11 cellular contexts compared by ENCODE assay signal in the genomic region with DNA sequence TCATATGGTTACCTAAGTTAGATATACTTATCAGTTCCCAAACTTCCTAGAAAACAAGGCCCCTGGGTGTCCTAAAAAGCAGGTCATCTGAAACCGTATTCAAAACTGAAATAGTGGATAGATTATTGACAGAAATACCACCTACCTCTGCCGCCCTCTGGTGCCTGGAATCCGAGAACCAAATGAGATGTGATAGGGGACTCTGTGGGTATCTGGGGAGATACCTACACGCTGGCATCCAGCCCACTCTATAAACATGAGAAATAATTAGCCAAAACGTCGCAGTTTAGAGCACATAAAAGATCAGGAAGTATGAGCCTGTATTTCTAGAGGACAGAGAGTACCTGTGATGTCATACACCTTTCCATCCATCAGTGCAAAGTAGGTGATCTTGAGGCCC. TPM values are rescaled to one million over a fixed set of nuclear protein-coding genes. Genes with fewer than 3 reads are reported as not detected.
DNase-seq lines count a peak whose midpoint lies in the region; ATAC-seq and TF ChIP-seq lines count a peak whose summit lies in the region.
"Had no signal": no experiment of that assay in that cellular context is flagged by ENCODE, and none has a peak within 500 bp of the region (broad histone marks: within the 10 kb centered on the region; RNA-seq: fewer than 3 reads in every experiment).

No MANE protein-coding gene starts in this region.

- no peaks in the 10 kb centered on the region for H3K9me3 Mint-ChIP-seq in stimulated activated effector memory CD8-positive, alpha-beta T cell treated with anti-CD3 and anti-CD28 coated beads, Interleukin-12 subunit alpha, Interleukin-12 subunit beta, amount 100 ng/mL, for 72 hours

- peaks cover 28% of the 10 kb centered on the region for H3K4me1 Mint-ChIP-seq in stimulated activated effector memory CD8-positive, alpha-beta T cell treated with anti-CD3 and anti-CD28 coated beads, Interleukin-12 subunit alpha, Interleukin-12 subunit beta, amount 100 ng/mL, for 72 hours

- 31 to 41% methylated on average over 6 of the region's 6 CpGs for WGBS in heart right ventricle, 2 donors

- no peak overlapping the region for H3K27ac ChIP-seq in heart right ventricle
- H3K27ac ChIP-seq in effector memory CD4-positive, alpha-beta T cell (ENCODE audit: insufficient read depth, low read length, poor library complexity, severe bottlenecking) = no peak overlapping the region
- H3K27ac ChIP-seq: upper lobe of left lung had no signal

- ATAC-seq in heart right ventricle = no peak
- no peak for ATAC-seq in Right ventricle myocardium inferior
- no peak for ATAC-seq in stimulated activated effector memory CD8-positive, alpha-beta T cell treated with anti-CD3 and anti-CD28 coated beads, Interleukin-12 subunit alpha, Interleukin-12 subunit beta, amount 100 ng/mL, for 72 hours
- no peak for ATAC-seq in GM21786 (IDR thresholded peaks at IDR 0.05; ENCODE audit: unreplicated experiment)
- ATAC-seq in GM21529 (IDR thresholded peaks at IDR 0.05; ENCODE audit: unreplicated experiment) = no peak

- no peaks in the 10 kb centered on the region for H3K27me3 ChIP-seq in heart right ventricle
- H3K27me3 ChIP-seq in effector memory CD4-positive, alpha-beta T cell (replicated peaks; ENCODE audit: control insufficient read depth, insufficient read depth, low read length, poor library complexity, severe bottlenecking) = no peaks in the 10 kb centered on the region
- H3K27me3 ChIP-seq: upper lobe of left lung had no signal

- H3K36me3 Mint-ChIP-seq in stimulated activated effector memory CD8-positive, alpha-beta T cell treated with anti-CD3 and anti-CD28 coated beads, Interleukin-12 subunit alpha, Interleukin-12 subunit beta, amount 100 ng/mL, for 72 hours = no peaks in the 10 kb centered on the region

- H3K4me3 ChIP-seq in heart right ventricle = no peak overlapping the region
- H3K4me3 ChIP-seq in epithelial cell of esophagus (ENCODE audit: low read length) = no peak overlapping the region
- no peak overlapping the region for H3K4me3 ChIP-seq in effector memory CD4-positive, alpha-beta T cell (ENCODE audit: insufficient read depth, low read depth, low read length, poor library complexity, severe bottlenecking)
- H3K4me3 ChIP-seq: upper lobe of left lung had no signal

- no peaks in the 10 kb centered on the region for H3K9me3 ChIP-seq in heart right ventricle
- H3K9me3 ChIP-seq in effector memory CD4-positive, alpha-beta T cell (ENCODE audit: control insufficient read depth, low read length) = no peaks in the 10 kb centered on the region
- H3K9me3 ChIP-seq: upper lobe of left lung had no signal

- TF ChIP-seq CTCF in heart right ventricle (IDR thresholded peaks at IDR 0.05) (peak in 5 of 9 donors; percentile 8 to 37 (median 23)), epithelial cell of esophagus (IDR thresholded peaks at IDR 0.05; ENCODE audit: insufficient read depth, low read depth, low read length, missing control alignments) (peak; percentile 53)

- peak overlapping the region; percentile 92 for H3K27ac Mint-ChIP-seq in stimulated activated effector memory CD8-positive, alpha-beta T cell treated with anti-CD3 and anti-CD28 coated beads, Interleukin-12 subunit alpha, Interleukin-12 subunit beta, amount 100 ng/mL, for 72 hours

- peaks cover 2 to 44% (median 29%) of the 10 kb centered on the region in 9 donors for H3K4me1 ChIP-seq in heart right ventricle
- H3K4me1 ChIP-seq in effector memory CD4-positive, alpha-beta T cell (ENCODE audit: control insufficient read depth, insufficient read depth, low read length, poor library complexity, severe bottlenecking) = peaks cover 18% of the 10 kb centered on the region

- no peak overlapping the region for H3K4me3 Mint-ChIP-seq in stimulated activated effector memory CD8-positive, alpha-beta T cell treated with anti-CD3 and anti-CD28 coated beads, Interleukin-12 subunit alpha, Interleukin-12 subunit beta, amount 100 ng/mL, for 72 hours

- peaks cover 0 to 63% (median 34%) of the 10 kb centered on the region in 9 donors for H3K36me3 ChIP-seq in heart right ventricle
- H3K36me3 ChIP-seq in effector memory CD4-positive, alpha-beta T cell (ENCODE audit: control insufficient read depth, insufficient read depth, low read length) = peaks cover 44% of the 10 kb centered on the region

- intact Hi-C loops in heart right ventricle (cut with DNase I) = loop anchor here in 1 of 10 donors (10.0 kb wide), 1 partner anchor 113 kb away; the partner anchor contains the start of gene DGKA
- intact Hi-C loops in Right ventricle myocardium inferior (cut with DNase I) = no loop called here

- no peak for DNase-seq in heart right ventricle
- DNase-seq in Right ventricle myocardium inferior (ENCODE audit: missing footprints) = no peak
- DNase-seq in epithelial cell of esophagus (ENCODE audit: low read depth) = peak; percentile 29
- DNase-seq in stimulated activated effector memory CD8-positive, alpha-beta T cell treated with anti-CD3 and anti-CD28 coated beads, Interleukin-12 subunit alpha, Interleukin-12 subunit beta, amount 100 ng/mL, for 72 hours (ENCODE audit: low spot score in 2 of 2) = no peak
- DNase-seq in effector memory CD4-positive, alpha-beta T cell = no peak
- DNase-seq: RPMI8226, upper lobe of left lung had no signal

TF ChIP-seq in PFSK-1, 5 proteins besides CTCF, POLR2A, EP300 and RAD21:
- no peak for TF ChIP-seq SIN3A (IDR thresholded peaks at IDR 0.05; ENCODE audit: borderline replicate concordance, insufficient read depth, low read length)
- TF ChIP-seq, protein P1, sequence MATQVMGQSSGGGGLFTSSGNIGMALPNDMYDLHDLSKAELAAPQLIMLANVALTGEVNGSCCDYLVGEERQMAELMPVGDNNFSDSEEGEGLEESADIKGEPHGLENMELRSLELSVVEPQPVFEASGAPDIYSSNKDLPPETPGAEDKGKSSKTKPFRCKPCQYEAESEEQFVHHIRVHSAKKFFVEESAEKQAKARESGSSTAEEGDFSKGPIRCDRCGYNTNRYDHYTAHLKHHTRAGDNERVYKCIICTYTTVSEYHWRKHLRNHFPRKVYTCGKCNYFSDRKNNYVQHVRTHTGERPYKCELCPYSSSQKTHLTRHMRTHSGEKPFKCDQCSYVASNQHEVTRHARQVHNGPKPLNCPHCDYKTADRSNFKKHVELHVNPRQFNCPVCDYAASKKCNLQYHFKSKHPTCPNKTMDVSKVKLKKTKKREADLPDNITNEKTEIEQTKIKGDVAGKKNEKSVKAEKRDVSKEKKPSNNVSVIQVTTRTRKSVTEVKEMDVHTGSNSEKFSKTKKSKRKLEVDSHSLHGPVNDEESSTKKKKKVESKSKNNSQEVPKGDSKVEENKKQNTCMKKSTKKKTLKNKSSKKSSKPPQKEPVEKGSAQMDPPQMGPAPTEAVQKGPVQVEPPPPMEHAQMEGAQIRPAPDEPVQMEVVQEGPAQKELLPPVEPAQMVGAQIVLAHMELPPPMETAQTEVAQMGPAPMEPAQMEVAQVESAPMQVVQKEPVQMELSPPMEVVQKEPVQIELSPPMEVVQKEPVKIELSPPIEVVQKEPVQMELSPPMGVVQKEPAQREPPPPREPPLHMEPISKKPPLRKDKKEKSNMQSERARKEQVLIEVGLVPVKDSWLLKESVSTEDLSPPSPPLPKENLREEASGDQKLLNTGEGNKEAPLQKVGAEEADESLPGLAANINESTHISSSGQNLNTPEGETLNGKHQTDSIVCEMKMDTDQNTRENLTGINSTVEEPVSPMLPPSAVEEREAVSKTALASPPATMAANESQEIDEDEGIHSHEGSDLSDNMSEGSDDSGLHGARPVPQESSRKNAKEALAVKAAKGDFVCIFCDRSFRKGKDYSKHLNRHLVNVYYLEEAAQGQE (IDR thresholded peaks at IDR 0.05; ENCODE audit: insufficient read depth in 1 of 2, low read depth in 2 of 2, low read length in 2 of 2) = no peak
- TF ChIP-seq POLR2AphosphoS5 (IDR thresholded peaks at IDR 0.05; ENCODE audit: low read depth, low read length) = 0 out of 2 replicates have a peak, but pooled peaks have one; percentile 16
- no peak for TF ChIP-seq FOXP2 (optimal IDR thresholded peaks at IDR 0.05; ENCODE audit: borderline replicate concordance, extremely low read depth, extremely low read length, insufficient read depth)
- TF ChIP-seq TAF1 (IDR thresholded peaks at IDR 0.05; ENCODE audit: borderline replicate concordance, insufficient read depth, low read length) = no peak
TF ChIP-seq in PFSK-1: peak in this region for 1.

RNA-seq across cellular contexts. Expression of gene ORMDL2, which starts 4.4 kb away (rescaled TPM):
- 10 to 100 TPM; 10.3 to 36.9 (median 17.4) TPM for total RNA-seq in heart right ventricle
- 10 to 100 TPM; 33.7 to 82.9 TPM for polyA plus RNA-seq in heart right ventricle
- 17.3 TPM for total RNA-seq in Right ventricle myocardium inferior
- polyA plus RNA-seq in PFSK-1 (2012; ENCODE audit: insufficient read length, low read depth) = 51.0 TPM

RNA-seq across cellular contexts. Expression of gene SARNP, which starts 4.7 kb away (rescaled TPM):
- total RNA-seq in heart right ventricle (10 to 100 TPM; 47.5 to 58.0 (median 53.2) TPM), Right ventricle myocardium inferior (50.2 TPM)
- polyA plus RNA-seq in heart right ventricle = 100 to 1,000 TPM in 1 of 2 donors, 10 to 100 TPM in 1; 90.3 to 136 TPM
- polyA plus RNA-seq in PFSK-1 (2012; ENCODE audit: insufficient read length, low read depth) = 61.4 TPM

RNA-seq across cellular contexts. Expression of gene DNAJC14, which starts 7.2 kb away (rescaled TPM):
- total RNA-seq in heart right ventricle (10 to 100 TPM; 12.5 to 20.8 (median 17.0) TPM), Right ventricle myocardium inferior (18.3 TPM)
- 10 to 100 TPM in 1 of 2 donors, 1 to 10 TPM in 1; 7.9 to 15.7 TPM for polyA plus RNA-seq in heart right ventricle
- 13.1 TPM for polyA plus RNA-seq in PFSK-1 (2012; ENCODE audit: insufficient read length, low read depth)

RNA-seq across cellular contexts. Expression of gene MMP19, which starts 20.5 kb away (rescaled TPM):
- 10 to 100 TPM in 2 of 10 donors, 1 to 10 TPM in 4, under 1 TPM in 4; 0.72 to 11.5 (median 1.8) TPM for total RNA-seq in heart right ventricle
- polyA plus RNA-seq in heart right ventricle = 1 to 10 TPM; 4.3 to 6.0 TPM
- 2.9 TPM for total RNA-seq in Right ventricle myocardium inferior
- 0.64 TPM for polyA plus RNA-seq in PFSK-1 (2012; ENCODE audit: insufficient read length, low read depth)
- total RNA-seq: activated CD8-positive, alpha-beta memory T cell treated with anti-CD3 and anti-CD28 coated beads for 36 hours had no signal
